Comparison of ENCODE assay signal across 18 cellular contexts in genomic region chr7:44219371-44220045, GRCh38. TPM values are rescaled to one million over a fixed set of nuclear protein-coding genes. Genes with fewer than 3 reads are reported as not detected.
"Had no signal": no experiment of that assay in that cellular context is flagged by ENCODE, and none has a peak within 500 bp of the region (broad histone marks: within the 10 kb centered on the region; RNA-seq: fewer than 3 reads in every experiment).

No MANE protein-coding gene starts in this region.

- H3K27me3 Mint-ChIP-seq: activated CD4-positive, alpha-beta T cell treated with anti-CD3 and anti-CD28 coated beads, Interleukin-2, amount 10 ng/mL, durations not matched to agents 7 days and 5 days; stimulated activated naive CD8-positive, alpha-beta T cell treated with anti-CD3 and anti-CD28 coated beads, Interleukin-15, amount 100 ng/mL, for 72 hours had no signal

- H3K27ac ChIP-seq: esophagus squamous epithelium, neutrophil, testis, upper lobe of left lung had no signal

- H3K27me3 ChIP-seq: cardiac muscle cell, neutrophil, testis, upper lobe of left lung had no signal

- H3K4me1 ChIP-seq: testis, upper lobe of left lung had no signal

- H3K4me3 ChIP-seq: cardiac muscle cell, esophagus squamous epithelium, testis, upper lobe of left lung had no signal

- H3K36me3 ChIP-seq: cardiac muscle cell, esophagus squamous epithelium had no signal

- H3K27ac Mint-ChIP-seq: activated CD4-positive, alpha-beta T cell treated with anti-CD3 and anti-CD28 coated beads, Interleukin-2, amount 10 ng/mL, durations not matched to agents 7 days and 5 days; activated naive CD4-positive, alpha-beta T cell treated with anti-CD3 and anti-CD28 coated beads, Interleukin-2, amount 50 U/mL, for 72 hours; activated T-cell treated with anti-CD3 and anti-CD28 coated beads, Interleukin-2, amount 50 U/mL, for 72 hours; naive thymus-derived CD8-positive, alpha-beta T cell; stimulated activated naive CD8-positive, alpha-beta T cell treated with anti-CD3 and anti-CD28 coated beads, Interleukin-15, amount 100 ng/mL, for 72 hours; T-helper 17 cell had no signal

- H3K9me3 ChIP-seq: esophagus squamous epithelium, neutrophil, testis, upper lobe of left lung had no signal

- H3K4me3 Mint-ChIP-seq: activated CD4-positive, alpha-beta T cell treated with anti-CD3 and anti-CD28 coated beads, Interleukin-2, amount 10 ng/mL, durations not matched to agents 7 days and 5 days; activated T-cell treated with anti-CD3 and anti-CD28 coated beads, Interleukin-2, amount 50 U/mL, for 72 hours; naive thymus-derived CD8-positive, alpha-beta T cell; stimulated activated naive CD8-positive, alpha-beta T cell treated with anti-CD3 and anti-CD28 coated beads, Interleukin-15, amount 100 ng/mL, for 72 hours; T-helper 17 cell had no signal

- H3K36me3 Mint-ChIP-seq: activated naive CD4-positive, alpha-beta T cell treated with anti-CD3 and anti-CD28 coated beads, Interleukin-2, amount 50 U/mL, for 72 hours; naive thymus-derived CD8-positive, alpha-beta T cell had no signal

- DNase-seq: activated CD4-positive, alpha-beta T cell treated with anti-CD3 and anti-CD28 coated beads, Interleukin-2, amount 10 ng/mL, durations not matched to agents 7 days and 5 days; activated CD4-positive, CD25-positive, alpha-beta regulatory T cell; activated CD8-positive, alpha-beta memory T cell treated with anti-CD3 and anti-CD28 coated beads, Interleukin-2, amount 50 U/mL, for 48 hours; activated gamma-delta T cell; activated T-cell treated with anti-CD3 and anti-CD28 coated beads, Interleukin-2, amount 50 U/mL, for 72 hours; effector CD4-positive, alpha-beta T cell; esophagus squamous epithelium; mammary epithelial cell; retina; small intestine; stimulated activated naive CD8-positive, alpha-beta T cell treated with anti-CD3 and anti-CD28 coated beads, Interleukin-15, amount 100 ng/mL, for 72 hours; testis had no signal

- H3K9me3 Mint-ChIP-seq: activated CD4-positive, alpha-beta T cell treated with anti-CD3 and anti-CD28 coated beads, Interleukin-2, amount 10 ng/mL, durations not matched to agents 7 days and 5 days; activated naive CD4-positive, alpha-beta T cell treated with anti-CD3 and anti-CD28 coated beads, Interleukin-2, amount 50 U/mL, for 72 hours; activated T-cell treated with anti-CD3 and anti-CD28 coated beads, Interleukin-2, amount 50 U/mL, for 72 hours; naive thymus-derived CD8-positive, alpha-beta T cell; stimulated activated naive CD8-positive, alpha-beta T cell treated with anti-CD3 and anti-CD28 coated beads, Interleukin-15, amount 100 ng/mL, for 72 hours had no signal

- H3K4me1 Mint-ChIP-seq: activated CD4-positive, alpha-beta T cell treated with anti-CD3 and anti-CD28 coated beads, Interleukin-2, amount 10 ng/mL, durations not matched to agents 7 days and 5 days had no signal

RNA-seq across cellular contexts. Expression of gene GCK, which starts 30.3 kb away (rescaled TPM):
- total RNA-seq: activated CD4-positive, alpha-beta T cell treated with anti-CD3 and anti-CD28 coated beads, Interleukin-2, amount 10 ng/mL, durations not matched to agents 7 days and 5 days; mammary epithelial cell had no signal
- polyA plus RNA-seq: mammary epithelial cell had no signal
